In the genomic region with DNA sequence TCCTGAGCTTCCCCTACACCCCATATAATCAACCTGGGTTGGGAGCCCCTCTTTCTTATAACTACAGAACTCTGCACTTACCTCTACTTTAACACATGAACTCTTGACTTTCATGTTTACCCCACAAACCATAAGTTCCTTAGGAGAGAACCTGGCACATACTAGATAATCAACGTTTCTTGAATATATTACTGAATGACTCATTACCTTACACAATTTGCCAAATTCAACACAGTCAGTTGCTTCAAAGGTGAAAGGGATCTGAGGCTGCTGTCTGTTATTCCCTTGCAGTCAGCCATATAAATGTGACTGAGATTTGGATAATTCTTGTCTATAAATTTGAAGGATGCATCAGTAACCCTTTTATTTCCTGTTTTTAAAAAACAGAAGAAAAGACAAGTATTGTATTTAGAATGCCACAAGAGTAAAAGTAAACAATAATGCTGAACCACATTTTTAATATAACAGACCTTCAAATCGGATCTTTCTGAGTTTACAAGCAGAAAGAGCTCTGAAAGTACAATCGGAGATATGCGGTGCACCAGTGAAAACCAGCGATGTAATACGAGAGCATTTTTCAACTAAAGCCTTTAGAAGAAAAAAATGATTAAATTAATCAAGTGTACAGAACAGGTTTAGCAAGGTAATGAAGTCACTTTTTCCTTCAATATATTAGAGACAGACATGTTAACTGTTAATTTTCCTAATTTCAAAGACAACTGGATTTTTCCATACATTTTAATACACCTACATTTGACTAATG, we compare ENCODE assay signal across 13 cellular contexts. TPM values are rescaled to one million over a fixed set of nuclear protein-coding genes. Genes with fewer than 3 reads are reported as not detected.
DNase-seq lines count a peak whose midpoint lies in the region; ATAC-seq and FAIRE-seq lines count a peak whose summit lies in the region.
"Had no signal": no experiment of that assay in that cellular context is flagged by ENCODE, and none has a peak within 500 bp of the region (broad histone marks: within the 10 kb centered on the region; RNA-seq: fewer than 3 reads in every experiment).

No MANE protein-coding gene starts in this region.

- FAIRE-seq in islet of Langerhans (lab: Jason Lieb, UNC) = peak; percentile 69

- DNase-seq in AML-193 (lab: John Stamatoyannopoulos, UW) (peak; percentile 72 to 79), LoVo (ENCODE audit: low spot score) (peak; percentile 74), amniotic epithelial cell (ENCODE audit: low read depth) (peak; percentile 81), SK-N-DZ (ENCODE audit: low spot score) (no peak), islet precursor cell (no peak)
- DNase-seq: activated effector memory CD4-positive, alpha-beta T cell treated with anti-CD3 and anti-CD28 coated beads, Interleukin-2, amount 50 U/mL, for 16 hours; NCI-H1105 treated with DMSO at 0.1 percent for 48 hours; NCI-H774; stimulated activated CD4-positive, alpha-beta T cell treated with anti-CD3 and anti-CD28 coated beads, Interleukin-12 subunit alpha, Interleukin-12 subunit beta, amount 100 ng/mL, for 4 hours; T-cell had no signal

- ATAC-seq in GM19328 (IDR thresholded peaks at IDR 0.05; ENCODE audit: unreplicated experiment) = no peak
- no peak for ATAC-seq in HG03280 (IDR thresholded peaks at IDR 0.05; ENCODE audit: unreplicated experiment)
- ATAC-seq: T-cell had no signal

RNA-seq across cellular contexts. Expression of gene LRRC17, which starts 29.5 kb away (rescaled TPM):
- 2.1 and 2.2 TPM in 2 replicates for polyA plus RNA-seq in SK-N-DZ (2014; cell fraction: cytosol; rRNA removed)
- 3.3 and 3.5 TPM in 2 replicates for polyA plus RNA-seq in SK-N-DZ (2014; cell fraction: nucleus; rRNA removed)

Comparison
In these comparisons a context has a peak if more than half of its experiments do, and no peak if none do; other contexts are left out.
1. DNase-seq: peak in AML-193 (2 of 2), LoVo (single experiment) and amniotic epithelial cell (single experiment); none in SK-N-DZ (single experiment) and islet precursor cell (single experiment).